ENCODE assay signal across 10 cellular contexts in genomic region chr6:156167289-156168076, GRCh38.
DNase-seq lines count a peak whose midpoint lies in the region; ATAC-seq, FAIRE-seq and TF ChIP-seq lines count a peak whose summit lies in the region.
"Had no signal": no experiment of that assay in that cellular context is flagged by ENCODE, and none has a peak within 500 bp of the region (broad histone marks: within the 10 kb centered on the region; RNA-seq: fewer than 3 reads in every experiment).

No MANE protein-coding gene starts in this region.

- peak overlapping the region; percentile 76; the same call in 1 of the 2 replicates for H2BK12ac ChIP-seq in H1 (ENCODE audit: low read depth, low read length)

- peak overlapping the region; percentile 54 for H3K4me3 ChIP-seq in AG04450 (ENCODE audit: low read depth, low read length)
- H3K4me3 ChIP-seq in H1 (ENCODE audit: extremely low read depth in 1 of 4, insufficient read depth in 2 of 4, low read depth in 3 of 4, low read length in 4 of 4): no peak overlapping the region
- H3K4me3 ChIP-seq in naive thymus-derived CD4-positive, alpha-beta T cell (ENCODE audit: low read length): peak overlapping the region; percentile 26
- no peak overlapping the region for H3K4me3 ChIP-seq in PC-3 (ENCODE audit: low read length)

- H2AFZ ChIP-seq in H1 (ENCODE audit: low read length) (peak overlapping the region; percentile 93), PC-3 (ENCODE audit: low read length) (no peak overlapping the region)

- H3K23me2 ChIP-seq in H1 (ENCODE audit: low read depth, low read length): no peaks in the 10 kb centered on the region

- H2BK120ac ChIP-seq in H1 (replicated peaks; ENCODE audit: low read depth, low read length): no peak overlapping the region

- H3K18ac ChIP-seq in H1 (ENCODE audit: extremely low read depth, low read length): no peak overlapping the region

- peak overlapping the region; percentile 13 for H3K27ac ChIP-seq in AG04450 (ENCODE audit: low read depth, low read length)
- no peak overlapping the region for H3K27ac ChIP-seq in H1 (ENCODE audit: low read depth, low read length)
- H3K27ac ChIP-seq in naive thymus-derived CD4-positive, alpha-beta T cell (ENCODE audit: low read depth, low read length): peak overlapping the region; percentile 16
- H3K27ac ChIP-seq in PC-3 (ENCODE audit: low read length): no peak overlapping the region

- peaks cover 8 to 65% (median 38%) of the 10 kb centered on the region in 7 donors for H3K4me1 Mint-ChIP-seq in naive thymus-derived CD4-positive, alpha-beta T cell
- no peaks in the 10 kb centered on the region for H3K4me1 Mint-ChIP-seq in immature natural killer cell

- DNase-seq in AG04450 (ENCODE audit: low read depth, low spot score): peak; percentile 26
- DNase-seq in RPMI7951 (ENCODE audit: low read depth): peak; percentile 34
- DNase-seq in H1 (ENCODE audit: low read depth in 1 of 2, low spot score in 2 of 2): no peak
- peak in 3 of 9 donors; percentile 28 to 32 (median 28) for DNase-seq in naive thymus-derived CD4-positive, alpha-beta T cell
- DNase-seq in PC-3: no peak
- DNase-seq in immature natural killer cell: no peak
- DNase-seq in GDM1 (lab: John Stamatoyannopoulos, UW): no peak
- DNase-seq: NCI-H226 had no signal

- no peaks in the 10 kb centered on the region for H3K27me3 Mint-ChIP-seq in naive thymus-derived CD4-positive, alpha-beta T cell
- peaks cover 0 to 5% (median 1%) of the 10 kb centered on the region in 3 donors for H3K27me3 Mint-ChIP-seq in immature natural killer cell (ENCODE audit: low read depth in 3 of 3)

- intact Hi-C loops in naive thymus-derived CD4-positive, alpha-beta T cell (cut with micrococcal nuclease): loop anchor here in 1 of 2 donors (2.0 to 5.0 kb wide), 3 partner anchors 25 to 230 kb away; no protein-coding TSS in a partner anchor
- intact Hi-C loops in PC-3 (cut with micrococcal nuclease): no loop called here

- H4K5ac ChIP-seq in H1 (ENCODE audit: insufficient read length, low read depth, low read length): no peak overlapping the region

- TF ChIP-seq POLR2A in H1 (IDR thresholded peaks at IDR 0.05; ENCODE audit: control extremely low read depth in 1 of 2, low read depth in 2 of 2, low read length in 2 of 2): no peak

- no peaks in the 10 kb centered on the region for H3F3A ChIP-seq in PC-3 (ENCODE audit: low read length, unreplicated experiment)

- H3K56ac ChIP-seq in H1 (replicated peaks; ENCODE audit: insufficient read length, low read depth, low read length): no peak overlapping the region

- H2BK20ac ChIP-seq in H1 (ENCODE audit: low read length): no peak overlapping the region

- TF ChIP-seq EP300 in H1 (IDR thresholded peaks at IDR 0.05; ENCODE audit: borderline replicate concordance in 1 of 2, low read depth in 2 of 2, low read length in 2 of 2): no peak

- H3K9ac ChIP-seq in H1 (replicated peaks in 1 of 4; ENCODE audit: extremely low read depth in 1 of 4, low read depth in 3 of 4, low read length in 3 of 4) (no peak overlapping the region), PC-3 (ENCODE audit: low read length) (no peak overlapping the region)

- H4K20me1 ChIP-seq in H1 (replicated peaks in 1 of 2; ENCODE audit: control insufficient read depth in 1 of 2, insufficient read depth in 2 of 2, low read length in 2 of 2) (no peaks in the 10 kb centered on the region), PC-3 (ENCODE audit: low read length) (no peaks in the 10 kb centered on the region)

- H3K4me1 ChIP-seq in H1 (replicated peaks in 1 of 4; ENCODE audit: control insufficient read depth in 3 of 4, insufficient read depth in 4 of 4, low read length in 3 of 4): 0 out of 7 replicates have a peak, but pooled peaks cover 0 to 2% (median 0%) of the 10 kb centered on the region in 4 experiments
- peaks cover 0 to 7% of the 10 kb centered on the region in 2 donors for H3K4me1 ChIP-seq in naive thymus-derived CD4-positive, alpha-beta T cell (ENCODE audit: control insufficient read depth in 2 of 2, insufficient read depth in 2 of 2, low read length in 2 of 2)
- H3K4me1 ChIP-seq in PC-3 (ENCODE audit: insufficient read depth, low read length): no peaks in the 10 kb centered on the region

- no peak for FAIRE-seq in H1 (lab: Jason Lieb, UNC)
- FAIRE-seq: GM19239 had no signal

- BruUV-seq in PC-3 (replicated peaks; lab: Mats Ljungman, UMichigan): no TSS peak

- H3K36me3 Mint-ChIP-seq in naive thymus-derived CD4-positive, alpha-beta T cell: peaks cover 0 to 4% (median 0%) of the 10 kb centered on the region in 5 donors
- H3K36me3 Mint-ChIP-seq in immature natural killer cell: no peaks in the 10 kb centered on the region

- no peak overlapping the region for H4K8ac ChIP-seq in H1 (ENCODE audit: extremely low read depth, insufficient read depth, low read length)

- H3K23ac ChIP-seq in H1 (ENCODE audit: insufficient read length): no peak overlapping the region

- POLR2A ChIA-PET in AG04450 (lab: Yijun Ruan, JAX): no interaction called here
- POLR2A ChIA-PET in H1 (lab: Charles Lee; ENCODE audit: partially characterized antibody): no interaction called here
- POLR2A ChIA-PET in naive thymus-derived CD4-positive, alpha-beta T cell (lab: Charles Lee): interaction anchor here (0.7 to 0.8 kb wide), 2 partner anchors 220 to 229 kb away, joined by 3 read pairs; no protein-coding TSS in a partner anchor
- POLR2A ChIA-PET in PC-3 (lab: Charles Lee; ENCODE audit: unreplicated experiment): no interaction called here

- TF ChIP-seq CTCF in AG04450 (IDR thresholded peaks at IDR 0.05; ENCODE audit: low read depth, low read length) (no peak), H1 (IDR thresholded peaks at IDR 0.05; ENCODE audit: control extremely low read depth in 1 of 3, insufficient read depth in 1 of 3, low read depth in 1 of 3, low read length in 3 of 3) (no peak), PC-3 (conservative IDR thresholded peaks at IDR 0.05; ENCODE audit: low read depth, low read length) (no peak)

- H3K79me1 ChIP-seq in H1 (ENCODE audit: low read depth, low read length): no peaks in the 10 kb centered on the region

- H3K36me3 ChIP-seq in H1 (ENCODE audit: control insufficient read depth in 2 of 4, insufficient read depth in 4 of 4, low read length in 3 of 4) (no peaks in the 10 kb centered on the region), PC-3 (ENCODE audit: low read depth, low read length) (no peaks in the 10 kb centered on the region)
- no peaks in the 10 kb centered on the region for H3K36me3 ChIP-seq in naive thymus-derived CD4-positive, alpha-beta T cell (ENCODE audit: control insufficient read depth in 2 of 3, insufficient read depth in 3 of 3, low read length in 3 of 3)

- H3K9me2 ChIP-seq in PC-3 (replicated peaks; ENCODE audit: low read length): no peaks in the 10 kb centered on the region

- H3K4me3 Mint-ChIP-seq in naive thymus-derived CD4-positive, alpha-beta T cell: peak overlapping the region; percentile 68 to 87 (median 80)
- peak overlapping the region in 1 of 5 donors; percentile 34 for H3K4me3 Mint-ChIP-seq in immature natural killer cell

- H3K27me3 ChIP-seq in AG04450 (ENCODE audit: control insufficient read depth, insufficient read depth, low read length): no peaks in the 10 kb centered on the region
- H3K27me3 ChIP-seq in H1 (replicated peaks in 1 of 4; ENCODE audit: control insufficient read depth in 3 of 4, extremely low read depth in 1 of 4, insufficient read depth in 3 of 4, low read length in 3 of 4): no peaks in the 10 kb centered on the region
- H3K27me3 ChIP-seq in naive thymus-derived CD4-positive, alpha-beta T cell (ENCODE audit: control insufficient read depth in 2 of 2, insufficient read depth in 2 of 2, low read length in 2 of 2): no peaks in the 10 kb centered on the region
- H3K27me3 ChIP-seq in PC-3 (ENCODE audit: low read length): no peaks in the 10 kb centered on the region

- TF ChIP-seq RAD21 in H1 (IDR thresholded peaks at IDR 0.05 in 1 of 2, conservative IDR thresholded peaks at IDR 0.05 in 1 of 2; ENCODE audit: low read depth in 2 of 2, low read length in 2 of 2): no peak

- H3K79me2 ChIP-seq in H1 (ENCODE audit: control insufficient read depth in 1 of 2, insufficient read depth in 2 of 2, low read length in 2 of 2): no peaks in the 10 kb centered on the region
- H3K79me2 ChIP-seq in PC-3 (ENCODE audit: low read length): no peaks in the 10 kb centered on the region

- H3K9me3 ChIP-seq in AG04450 (ENCODE audit: control insufficient read depth, insufficient read depth, low read length): no peaks in the 10 kb centered on the region
- H3K9me3 ChIP-seq in H1 (ENCODE audit: insufficient read depth in 2 of 2, low read depth in 1 of 2, low read length in 1 of 2): no peaks in the 10 kb centered on the region
- no peaks in the 10 kb centered on the region for H3K9me3 ChIP-seq in naive thymus-derived CD4-positive, alpha-beta T cell (ENCODE audit: control insufficient read depth in 2 of 3, low read length in 3 of 3)
- H3K9me3 ChIP-seq in PC-3 (ENCODE audit: low read length): no peaks in the 10 kb centered on the region

- CTCF ChIA-PET in AG04450 (lab: Charles Lee) (no interaction called here), H1 (lab: Charles Lee; ENCODE audit: partially characterized antibody) (interaction anchor here (0.7 to 1.3 kb wide), 2 partner anchors 98 to 396 kb away, joined by 3 read pairs; no protein-coding TSS in a partner anchor), PC-3 (lab: Charles Lee) (no interaction called here)
- CTCF ChIA-PET in naive thymus-derived CD4-positive, alpha-beta T cell (lab: Charles Lee): no interaction called here

- 0 out of 2 replicates have a peak overlapping the region, but pooled peaks have one; percentile 18 for H2BK5ac ChIP-seq in H1 (ENCODE audit: low read depth, low read length)

- H3K4me2 ChIP-seq in H1 (ENCODE audit: insufficient read depth in 1 of 2, low read depth in 2 of 2, low read length in 2 of 2) (no peak overlapping the region), PC-3 (ENCODE audit: low read length) (no peak overlapping the region)

- ATAC-seq in naive thymus-derived CD4-positive, alpha-beta T cell: peak; percentile 48
- ATAC-seq in PC-3: no peak
- ATAC-seq in GM18873 (IDR thresholded peaks at IDR 0.05; ENCODE audit: low FRiP score, unreplicated experiment): no peak

- H4K91ac ChIP-seq in H1 (replicated peaks; ENCODE audit: insufficient read length, low read length): no peak overlapping the region

- peak overlapping the region; percentile 10 to 89 (median 81) for H3K27ac Mint-ChIP-seq in naive thymus-derived CD4-positive, alpha-beta T cell
- no peak overlapping the region for H3K27ac Mint-ChIP-seq in immature natural killer cell

- no peak overlapping the region for H2AK5ac ChIP-seq in H1 (ENCODE audit: low read depth, low read length)

- H3K9me3 Mint-ChIP-seq in naive thymus-derived CD4-positive, alpha-beta T cell: no peaks in the 10 kb centered on the region
- no peaks in the 10 kb centered on the region for H3K9me3 Mint-ChIP-seq in immature natural killer cell

- WGBS in H1 (ENCODE audit: extremely low coverage in 1 of 2, insufficient coverage in 1 of 2, insufficient read length in 1 of 2, insufficient replicate concordance in 2 of 2, low coverage in 1 of 2, low lambda C conversion rate in 2 of 2, missing lambda C conversion rate in 1 of 2), 2 experiments: 90% methylated on average over 11 of the region's 11 CpGs; no CpG with 5 or more reads in 1 of the 2 experiments

- no peak overlapping the region for H3K4ac ChIP-seq in H1 (replicated peaks; ENCODE audit: insufficient read length, low read depth, low read length)

- no peak overlapping the region for H3K14ac ChIP-seq in H1 (ENCODE audit: insufficient read length)

- 0 out of 2 replicates have a peak overlapping the region, but pooled peaks have one; percentile 6 for H2BK15ac ChIP-seq in H1 (ENCODE audit: low read length)

Comparison
In these comparisons a context has a peak if more than half of its experiments do, and no peak if none do; other contexts are left out.
1. DNase-seq: peak in AG04450 (single experiment) and RPMI7951 (single experiment); none in H1 (0 of 2), PC-3 (single experiment), immature natural killer cell (0 of 3) and GDM1 (single experiment).
2. H3K27ac ChIP-seq: peak in AG04450 (single experiment) and naive thymus-derived CD4-positive, alpha-beta T cell (single experiment); none in H1 (single experiment) and PC-3 (single experiment).
3. H3K4me3 ChIP-seq: peak in AG04450 (single experiment) and naive thymus-derived CD4-positive, alpha-beta T cell (single experiment); none in H1 (0 of 4) and PC-3 (single experiment).
4. H3K27ac Mint-ChIP-seq: peak in naive thymus-derived CD4-positive, alpha-beta T cell (9 of 9); none in immature natural killer cell (0 of 6).